ENCODE assay signal across 9 cellular contexts in genomic region chr5:159184858-159185381, GRCh38. TPM values are rescaled to one million over a fixed set of nuclear protein-coding genes. Genes with fewer than 3 reads are reported as not detected.
DNase-seq lines count a peak whose midpoint lies in the region; ATAC-seq and TF ChIP-seq lines count a peak whose summit lies in the region.
"Had no signal": no experiment of that assay in that cellular context is flagged by ENCODE, and none has a peak within 500 bp of the region (broad histone marks: within the 10 kb centered on the region; RNA-seq: fewer than 3 reads in every experiment).

No MANE protein-coding gene starts in this region.

- no peak overlapping the region for H3K4me3 ChIP-seq in HUES64 (ENCODE audit: low read length)
- no peak overlapping the region for H3K4me3 ChIP-seq in neuronal stem cell (ENCODE audit: low read length in 2 of 2)

- no peak overlapping the region for H2AK5ac ChIP-seq in neuronal stem cell (ENCODE audit: low read depth, low read length)

- H3K4me3 Mint-ChIP-seq in brain, result peak overlapping the region in 1 of 5 experiments; percentile 0

- H3K36me3 ChIP-seq in HUES64 (ENCODE audit: insufficient read depth, low read length) (peaks cover 22% of the 10 kb centered on the region), neuronal stem cell (replicated peaks in 1 of 2; ENCODE audit: control insufficient read depth in 2 of 2, insufficient read depth in 2 of 2, low read length in 2 of 2) (peaks cover 2 to 50% of the 10 kb centered on the region in 2 donors)

- peaks cover 39% of the 10 kb centered on the region for H3K36me3 Mint-ChIP-seq in brain

- TF ChIP-seq CTCF in brain (conservative IDR thresholded peaks at IDR 0.05), result no peak

- H4K91ac ChIP-seq in neuronal stem cell (ENCODE audit: low read depth, low read length, poor library complexity), result no peak overlapping the region

- no peak overlapping the region for H3K23ac ChIP-seq in neuronal stem cell (ENCODE audit: low read depth, low read length, poor library complexity)

- peaks cover 28% of the 10 kb centered on the region for H3K4me1 Mint-ChIP-seq in brain

- H3K27ac ChIP-seq in HUES64 (ENCODE audit: low read depth, low read length), result peak overlapping the region; percentile 1
- peak overlapping the region; percentile 78 for H3K27ac ChIP-seq in neuronal stem cell (replicated peaks; ENCODE audit: low read length)
- H3K27ac ChIP-seq: neutrophil had no signal

- H3K27ac Mint-ChIP-seq in brain, result peak overlapping the region in 4 of 5 experiments; percentile 34 to 87 (median 66)

- H3K79me1 ChIP-seq in neuronal stem cell (ENCODE audit: low read depth, low read length), result peaks cover 4% of the 10 kb centered on the region

- no peak overlapping the region for H3K18ac ChIP-seq in neuronal stem cell (ENCODE audit: low read length)

- no peak overlapping the region for H2BK120ac ChIP-seq in neuronal stem cell (ENCODE audit: low read depth, low read length)

- no peak overlapping the region for H3K4ac ChIP-seq in neuronal stem cell (ENCODE audit: low read length)

- ATAC-seq in GM18520 (IDR thresholded peaks at IDR 0.05; ENCODE audit: unreplicated experiment) (peak; percentile 36), GM21390 (IDR thresholded peaks at IDR 0.05; ENCODE audit: unreplicated experiment) (no peak)

- H2BK5ac ChIP-seq in neuronal stem cell (ENCODE audit: low read length), result no peak overlapping the region

- no peak overlapping the region for H3K14ac ChIP-seq in neuronal stem cell (ENCODE audit: low read length)

- H3K9me3 ChIP-seq in HUES64 (ENCODE audit: insufficient read depth, low read depth, low read length), result no peaks in the 10 kb centered on the region
- peaks cover 0 to 8% of the 10 kb centered on the region in 2 donors for H3K9me3 ChIP-seq in neuronal stem cell (replicated peaks in 1 of 2; ENCODE audit: control insufficient read depth in 2 of 2, insufficient read depth in 1 of 2, low read depth in 1 of 2, low read length in 2 of 2)
- H3K9me3 ChIP-seq: neutrophil had no signal

- H3K4me1 ChIP-seq in HUES64 (ENCODE audit: insufficient read depth, low read length) (peaks cover 28% of the 10 kb centered on the region; the same call in 1 of the 2 replicates), neuronal stem cell (ENCODE audit: control insufficient read depth in 2 of 2, insufficient read depth in 1 of 2, low read depth in 1 of 2, low read length in 2 of 2) (peaks cover 0 to 11% of the 10 kb centered on the region in 2 donors)

- no peaks in the 10 kb centered on the region for H3K27me3 Mint-ChIP-seq in brain

- 69% methylated on average over 4 of the region's 4 CpGs for WGBS in HUES64
- WGBS in neuronal stem cell (ENCODE audit: extremely low coverage in 2 of 2, insufficient read length in 2 of 2, insufficient replicate concordance in 1 of 2), 2 donors, result no CpG with 5 or more reads among the region's 4 CpGs

- no peak overlapping the region for H2AFZ ChIP-seq in neuronal stem cell (ENCODE audit: low read length)

- H3K9ac ChIP-seq in HUES64 (ENCODE audit: low read depth, low read length), result 0 out of 2 replicates have a peak overlapping the region, but pooled peaks have one; percentile 6
- no peak overlapping the region for H3K9ac ChIP-seq in neuronal stem cell (ENCODE audit: low read depth, low read length, poor library complexity)

- H4K8ac ChIP-seq in neuronal stem cell (ENCODE audit: low read depth, low read length), result no peak overlapping the region

- H3K9me3 Mint-ChIP-seq in brain, result peaks cover 0 to 2% (median 0%) of the 10 kb centered on the region in 5 experiments

- no peak for DNase-seq in neuronal stem cell (ENCODE audit: low spot score)
- DNase-seq in DMS153 (lab: John Stamatoyannopoulos, UW), result no peak
- DNase-seq in NCI-H1694 treated with DMSO at 0.1 percent for 48 hours (lab: John Stamatoyannopoulos, UW), result no peak
- no peak for DNase-seq in SKM-1 (lab: John Stamatoyannopoulos, UW; ENCODE audit: unreplicated experiment)

- H3K4me2 ChIP-seq in neuronal stem cell (ENCODE audit: insufficient read depth, low read length, poor library complexity, severe bottlenecking), result no peak overlapping the region

- H3K27me3 ChIP-seq in HUES64 (ENCODE audit: insufficient read depth, low read length) (no peaks in the 10 kb centered on the region), neuronal stem cell (ENCODE audit: control insufficient read depth in 3 of 3, insufficient read depth in 3 of 3, low read depth in 1 of 3, low read length in 3 of 3) (no peaks in the 10 kb centered on the region)
- H3K27me3 ChIP-seq: neutrophil had no signal

- H2BK15ac ChIP-seq in neuronal stem cell (ENCODE audit: low read length), result no peak overlapping the region

- H2BK12ac ChIP-seq in neuronal stem cell (ENCODE audit: low read length), result no peak overlapping the region

RNA-seq across cellular contexts. Expression of gene RNF145, which starts 24.4 kb away (rescaled TPM):
- polyA plus RNA-seq in HUES64 (2013, experiment 1 of 2), result 62.8 TPM
- 61.9 TPM for polyA plus RNA-seq in HUES64 (2013, experiment 2 of 2)
- polyA plus RNA-seq in brain (ENCODE audit: insufficient read depth, low read depth, low replicate concordance), result 33.5 TPM
- polyA plus RNA-seq in neuronal stem cell (2013, experiment 1 of 2), result 84.3 TPM
- polyA plus RNA-seq in neuronal stem cell (2013, experiment 2 of 2), result 85.4 TPM
